ENCODE assay signal across 8 cellular contexts in genomic region chr1:150168960-150169565, GRCh38. TPM values are rescaled to one million over a fixed set of nuclear protein-coding genes. Genes with fewer than 3 reads are reported as not detected.
DNase-seq lines count a peak whose midpoint lies in the region; ATAC-seq and TF ChIP-seq lines count a peak whose summit lies in the region.

No MANE protein-coding gene starts in this region.

- no peak overlapping the region for H3K4me2 ChIP-seq in trophoblast cell (ENCODE audit: low read length)

- H2BK5ac ChIP-seq in trophoblast cell (ENCODE audit: low read depth, low read length, poor library complexity): no peak overlapping the region

- no peak overlapping the region for H2BK120ac ChIP-seq in trophoblast cell (ENCODE audit: insufficient read depth, low read length, poor library complexity)

- H3K4me3 ChIP-seq in HFF-Myc (replicated peaks; ENCODE audit: low read depth, low read length) (no peak overlapping the region), RWPE2 (ENCODE audit: severe bottlenecking) (no peak overlapping the region), gastroesophageal sphincter (no peak overlapping the region), trophoblast cell (ENCODE audit: low read depth, low read length) (no peak overlapping the region)

- H3K9ac ChIP-seq in trophoblast cell (ENCODE audit: low read length): no peak overlapping the region

- peak; percentile 71 for ATAC-seq in RWPE2 (ENCODE audit: low read depth)
- ATAC-seq in gastroesophageal sphincter: peak; percentile 53
- ATAC-seq in GM19467 (IDR thresholded peaks at IDR 0.05; ENCODE audit: unreplicated experiment): no peak

- H3K18ac ChIP-seq in trophoblast cell (ENCODE audit: low read length): no peak overlapping the region

- H3K27ac ChIP-seq in RWPE2 (ENCODE audit: poor library complexity, severe bottlenecking): no peak overlapping the region
- no peak overlapping the region for H3K27ac ChIP-seq in gastroesophageal sphincter
- H3K27ac ChIP-seq in trophoblast cell (ENCODE audit: low read depth, low read length): no peak overlapping the region

- TF ChIP-seq CTCF in HFF-Myc (IDR thresholded peaks at IDR 0.05; ENCODE audit: low read depth, low read length, missing control alignments) (peak; percentile 89), RWPE2 (IDR thresholded peaks at IDR 0.05; ENCODE audit: poor library complexity, severe bottlenecking) (peak; percentile 86), gastroesophageal sphincter (IDR thresholded peaks at IDR 0.05) (peak; percentile 81 to 90 (median 88))

- WGBS in gastroesophageal sphincter (ENCODE audit: low coverage in 1 of 2), 2 donors: 5 to 10% methylated on average over 5 to 6 of the region's 6 CpGs
- no CpG with 5 or more reads among the region's 6 CpGs for WGBS in trophoblast cell (ENCODE audit: extremely low coverage, insufficient coverage, insufficient read length)

- no peak overlapping the region for H2AFZ ChIP-seq in trophoblast cell (ENCODE audit: insufficient read depth, low read length, poor library complexity)

- H4K91ac ChIP-seq in trophoblast cell (ENCODE audit: low read depth, low read length): no peak overlapping the region

- H4K8ac ChIP-seq in trophoblast cell (ENCODE audit: low read depth, low read length): no peak overlapping the region

- no peak overlapping the region for H4K12ac ChIP-seq in trophoblast cell (ENCODE audit: low read depth, low read length)

- H3K36me3 ChIP-seq in RWPE2 (ENCODE audit: low read depth): no peaks in the 10 kb centered on the region
- H3K36me3 ChIP-seq in gastroesophageal sphincter: no peaks in the 10 kb centered on the region
- H3K36me3 ChIP-seq in trophoblast cell (ENCODE audit: control insufficient read depth in 1 of 2, insufficient read depth in 2 of 2, low read length in 2 of 2): no peaks in the 10 kb centered on the region

- no peak overlapping the region for H3K4ac ChIP-seq in trophoblast cell (ENCODE audit: low read depth, low read length)

- H3K14ac ChIP-seq in trophoblast cell (ENCODE audit: low read length): no peak overlapping the region

- no peaks in the 10 kb centered on the region for H3K79me2 ChIP-seq in trophoblast cell (ENCODE audit: control insufficient read depth, insufficient read depth, low read length, poor library complexity)

- H3K27me3 ChIP-seq in RWPE2 (ENCODE audit: insufficient read depth, poor library complexity, severe bottlenecking) (no peaks in the 10 kb centered on the region), gastroesophageal sphincter (no peaks in the 10 kb centered on the region), trophoblast cell (ENCODE audit: insufficient read depth, low read length) (no peaks in the 10 kb centered on the region)

- H2AK5ac ChIP-seq in trophoblast cell (ENCODE audit: low read length): no peak overlapping the region

- no peak overlapping the region for H3K23ac ChIP-seq in trophoblast cell (ENCODE audit: low read length)

- no peak for TF ChIP-seq POLR2A in gastroesophageal sphincter (IDR thresholded peaks at IDR 0.05)

- TF ChIP-seq EP300 in gastroesophageal sphincter (IDR thresholded peaks at IDR 0.05): no peak

- H3K4me1 ChIP-seq in RWPE2 (ENCODE audit: insufficient read depth, poor library complexity, severe bottlenecking) (no peaks in the 10 kb centered on the region), gastroesophageal sphincter (peaks cover 0 to 28% (median 4%) of the 10 kb centered on the region in 3 donors), trophoblast cell (ENCODE audit: control insufficient read depth in 1 of 2, insufficient read depth in 2 of 2, low read length in 2 of 2) (peaks cover 12 to 20% of the 10 kb centered on the region in 2 experiments)

- H2BK12ac ChIP-seq in trophoblast cell (ENCODE audit: low read length): no peak overlapping the region

- peak; percentile 67 for DNase-seq in CD1c-positive myeloid dendritic cell (ENCODE audit: extremely low spot score)
- DNase-seq in HFF-Myc (ENCODE audit: extremely low read depth, low read depth): no peak
- DNase-seq in RWPE2 (ENCODE audit: low spot score): no peak
- peak; percentile 85 for DNase-seq in activated effector memory CD4-positive, alpha-beta T cell treated with anti-CD3 and anti-CD28 coated beads, Interleukin-2, amount 50 U/mL, for 16 hours
- peak; percentile 58 to 71 for DNase-seq in trophoblast cell
- DNase-seq in NCI-H510A treated with DMSO at 0.1 percent for 48 hours (lab: John Stamatoyannopoulos, UW): no peak

- H3K9me3 ChIP-seq in RWPE2 (ENCODE audit: severe bottlenecking) (no peaks in the 10 kb centered on the region), gastroesophageal sphincter (no peaks in the 10 kb centered on the region), trophoblast cell (ENCODE audit: insufficient read depth, low read depth, low read length) (no peaks in the 10 kb centered on the region)

- H3K79me1 ChIP-seq in trophoblast cell (ENCODE audit: low read length): peaks cover 12% of the 10 kb centered on the region

RNA-seq across cellular contexts. Expression of gene PLEKHO1, which starts 19.3 kb away (rescaled TPM):
- total RNA-seq in gastroesophageal sphincter: 100 to 1,000 TPM; 217 to 358 (median 228) TPM
- polyA plus RNA-seq in trophoblast cell (2013): 40.7 and 41.3 TPM in 2 replicates

Comparison
In these comparisons a context has a peak if more than half of its experiments do, and no peak if none do; other contexts are left out.
1. DNase-seq: peak in CD1c-positive myeloid dendritic cell (single experiment), activated effector memory CD4-positive, alpha-beta T cell treated with anti-CD3 and anti-CD28 coated beads, Interleukin-2, amount 50 U/mL, for 16 hours (single experiment) and trophoblast cell (2 of 2); none in HFF-Myc (single experiment), RWPE2 (single experiment) and NCI-H510A treated with DMSO at 0.1 percent for 48 hours (single experiment).
2. Peak in every context shown above with its lines, with median percentiles within 50 percentile points of each other: CTCF ChIP-seq.